13 cellular contexts compared by ENCODE assay signal in genomic region chr12:96073346-96074336, GRCh38. TPM values are rescaled to one million over a fixed set of nuclear protein-coding genes. Genes with fewer than 3 reads are reported as not detected.
DNase-seq lines count a peak whose midpoint lies in the region; ATAC-seq, FAIRE-seq and TF ChIP-seq lines count a peak whose summit lies in the region.
"Had no signal": no experiment of that assay in that cellular context is flagged by ENCODE, and none has a peak within 500 bp of the region (broad histone marks: within the 10 kb centered on the region; RNA-seq: fewer than 3 reads in every experiment).

No MANE protein-coding gene starts in this region.

- DNase-seq in A549 (ENCODE audit: low read depth in 1 of 2, low spot score in 1 of 2) (peak; percentile 38 to 76), GF-D8 (lab: John Stamatoyannopoulos, UW) (peak; percentile 22), NOMO-1 treated with DMSO at 0.1 percent for 48 hours (lab: John Stamatoyannopoulos, UW; ENCODE audit: unreplicated experiment) (peak; percentile 51), esophagus squamous epithelium (lab: John Stamatoyannopoulos, UW) (no peak), iPS-NIHi11 (ENCODE audit: low spot score) (no peak), T1000 (lab: John Stamatoyannopoulos, UW) (no peak), GM10248 (ENCODE audit: extremely low spot score) (no peak), caudate nucleus (lab: John Stamatoyannopoulos, UW) (no peak)
- DNase-seq: activated CD8-positive, alpha-beta memory T cell treated with anti-CD3 and anti-CD28 coated beads, Interleukin-2, amount 50 U/mL, for 48 hours; amygdala; effector CD4-positive, alpha-beta T cell; heart right ventricle; lower lobe of right lung had no signal

- POLR2A ChIA-PET in A549 (lab: Yijun Ruan, JAX), result no interaction called here
- POLR2A ChIA-PET in GM10248 (lab: Yijun Ruan, JAX), result no interaction called here

- no peak for FAIRE-seq in A549 (lab: Jason Lieb, UNC)

- no peaks in the 10 kb centered on the region for H3K36me3 ChIP-seq in esophagus squamous epithelium
- H3K36me3 ChIP-seq: heart right ventricle, lower lobe of right lung had no signal

- no peaks in the 10 kb centered on the region for H3K27me3 ChIP-seq in esophagus squamous epithelium

- TF ChIP-seq POLR2A in A549 (IDR thresholded peaks at IDR 0.05; ENCODE audit: low read length), result no peak
- no peak for TF ChIP-seq POLR2A in esophagus squamous epithelium (IDR thresholded peaks at IDR 0.05)

- H3K4me2 ChIP-seq in A549, result peak overlapping the region; percentile 24; the same call in 2 of the 3 replicates

- H3K9me3 ChIP-seq in A549, result no peaks in the 10 kb centered on the region
- no peaks in the 10 kb centered on the region for H3K9me3 ChIP-seq in esophagus squamous epithelium
- H3K9me3 ChIP-seq: heart right ventricle, lower lobe of right lung had no signal

- 49% methylated on average over 7 of the region's 7 CpGs for WGBS in A549 (ENCODE audit: missing lambda C conversion rate)
- 28 to 54% methylated on average over 6 to 7 of the region's 7 CpGs for WGBS in esophagus squamous epithelium, 2 donors

- peaks cover 23% of the 10 kb centered on the region for H3K4me1 ChIP-seq in A549
- peaks cover 21 to 74% (median 31%) of the 10 kb centered on the region in 3 donors for H3K4me1 ChIP-seq in esophagus squamous epithelium

- no peak for TF ChIP-seq EP300 in A549 (IDR thresholded peaks at IDR 0.05)

- peak; percentile 55 to 78; a peak in 5 of 6 replicates for ATAC-seq in A549

- H3K4me3 ChIP-seq in A549 (no peak overlapping the region), esophagus squamous epithelium (no peak overlapping the region)
- H3K4me3 ChIP-seq: heart right ventricle, lower lobe of right lung had no signal

- H3K27ac ChIP-seq in A549, result peak overlapping the region; percentile 4 to 9; a peak in 1 of 6 replicates
- H3K27ac ChIP-seq in esophagus squamous epithelium, result peak overlapping the region; percentile 70 to 89 (median 79)
- H3K27ac ChIP-seq in caudate nucleus (ENCODE audit: low read depth, low read length), result no peak overlapping the region
- H3K27ac ChIP-seq: lower lobe of right lung had no signal

- intact Hi-C loops in esophagus squamous epithelium (cut with DNase I), result no loop called here

- TF ChIP-seq CTCF in A549 (IDR thresholded peaks at IDR 0.05), result no peak
- TF ChIP-seq CTCF in esophagus squamous epithelium (IDR thresholded peaks at IDR 0.05), result no peak
- no peak for TF ChIP-seq CTCF in GM10248 (IDR thresholded peaks at IDR 0.05; ENCODE audit: control extremely low read depth, extremely low read depth, low read depth, missing control alignments)

- CTCF ChIA-PET in A549 (lab: Yijun Ruan, JAX) (interaction anchor here (0.6 to 3.7 kb wide), 11 partner anchors 10 to 443 kb away, joined by 3 to 20 read pairs (median 3); no protein-coding TSS in a partner anchor), GM10248 (lab: Yijun Ruan, JAX) (interaction anchor here (0.9 to 1.8 kb wide), 7 partner anchors 12 to 443 kb away, joined by 3 to 9 read pairs (median 4); no protein-coding TSS in a partner anchor)

- no peak for TF ChIP-seq RAD21 in A549 (conservative IDR thresholded peaks at IDR 0.05 in 1 of 2, IDR thresholded peaks at IDR 0.05 in 1 of 2)

TF ChIP-seq in A549, 52 proteins besides CTCF, POLR2A, EP300 and RAD21:
- TF ChIP-seq KDM1A (IDR thresholded peaks at IDR 0.05; ENCODE audit: low read depth) (no peak), FOSL2 (IDR thresholded peaks at IDR 0.05) (no peak), FOSL2 (CRISPR knock-in tag; IDR thresholded peaks at IDR 0.05) (0 out of 2 replicates have a peak, but pooled peaks have one; percentile 15), RFX5 (IDR thresholded peaks at IDR 0.05) (no peak), CEBPB (IDR thresholded peaks at IDR 0.05) (peak; percentile 13 to 52; a peak in 3 of 4 replicates)
TF ChIP-seq in A549: peak in this region for 2.

RNA-seq across cellular contexts. Expression of gene LTA4H, which starts 38.3 kb away (rescaled TPM):
- polyA plus RNA-seq in A549 (2011; rRNA removed) (162 and 174 TPM in 2 replicates), A549 (2017; fragmentation: RNase III; extraction: RNeasy Plus Mini Kit Qiagen cat#74134 plus additional on column Dnase treatment) (122 to 126 TPM (median 124 TPM) in 3 replicates)
- polyA plus RNA-seq in A549 (2012; cell fraction: cytosol; rRNA removed), result 68.1 and 68.2 TPM in 2 replicates
- polyA plus RNA-seq in A549 (2012; cell fraction: nucleus; rRNA removed), result 54.1 and 73.1 TPM in 2 replicates
- 51.7 and 55.4 TPM in 2 replicates for polyA minus RNA-seq in A549 (2011; rRNA and poly(A)+ RNA removed)
- total RNA-seq in esophagus squamous epithelium, result 100 to 1,000 TPM; 105 to 235 (median 123) TPM

Comparison
In these comparisons a context has a peak if more than half of its experiments do, and no peak if none do; other contexts are left out.
1. DNase-seq: peak in A549 (2 of 2), GF-D8 (single experiment) and NOMO-1 treated with DMSO at 0.1 percent for 48 hours (single experiment); none in esophagus squamous epithelium (single experiment), iPS-NIHi11 (single experiment), T1000 (single experiment), GM10248 (single experiment) and caudate nucleus (0 of 61).